ENCODE assay signal across 13 cellular contexts in the genomic region with DNA sequence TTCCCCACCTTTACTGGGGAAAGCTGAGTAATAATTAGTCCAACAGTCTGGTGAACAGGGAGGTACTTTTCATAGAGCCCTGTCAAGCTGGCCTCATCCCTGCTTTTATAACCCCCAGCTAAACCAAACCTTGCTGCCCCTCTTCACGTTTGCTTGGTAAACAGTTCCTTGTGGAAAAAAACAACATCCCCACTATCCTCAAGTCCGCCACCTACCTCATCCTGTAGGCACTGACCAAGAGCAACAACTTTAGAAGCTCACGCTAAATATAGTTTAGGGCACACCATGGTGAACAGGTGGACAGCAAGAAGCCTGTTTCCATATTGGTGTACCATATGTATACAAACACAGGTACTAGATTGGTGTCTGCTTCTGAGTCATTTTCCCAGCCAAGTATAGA. TPM values are rescaled to one million over a fixed set of nuclear protein-coding genes. Genes with fewer than 3 reads are reported as not detected.
DNase-seq lines count a peak whose midpoint lies in the region; ATAC-seq, FAIRE-seq and TF ChIP-seq lines count a peak whose summit lies in the region.
"Had no signal": no experiment of that assay in that cellular context is flagged by ENCODE, and none has a peak within 500 bp of the region (broad histone marks: within the 10 kb centered on the region; RNA-seq: fewer than 3 reads in every experiment).

No MANE protein-coding gene starts in this region.

- H3K9ac ChIP-seq in mammary epithelial cell (ENCODE audit: insufficient read depth, low read length) (no peak overlapping the region), HepG2 (ENCODE audit: insufficient read depth, low read depth, low read length) (no peak overlapping the region)

- TF ChIP-seq CTCF in MCF 10A (IDR thresholded peaks at IDR 0.05; ENCODE audit: unreplicated experiment) (no peak), mammary epithelial cell (conservative IDR thresholded peaks at IDR 0.05 in 1 of 2, IDR thresholded peaks at IDR 0.05 in 1 of 2; ENCODE audit: extremely low read depth in 1 of 2, insufficient read depth in 1 of 2, low read depth in 1 of 2, low read length in 2 of 2) (no peak), brain (conservative IDR thresholded peaks at IDR 0.05) (no peak), HepG2 (CRISPR knock-in tag; IDR thresholded peaks at IDR 0.05) (no peak), suprapubic skin (IDR thresholded peaks at IDR 0.05) (no peak)

- 88% methylated on average over 3 of the region's 3 CpGs for WGBS in mammary epithelial cell (ENCODE audit: low coverage, missing lambda C conversion rate)
- 71% methylated on average over 3 of the region's 3 CpGs for WGBS in HepG2 (ENCODE audit: low lambda C conversion rate)
- 92% methylated on average over 3 of the region's 3 CpGs for WGBS in suprapubic skin

- DNase-seq in MCF 10A (ENCODE audit: unreplicated experiment) (no peak), mammary epithelial cell (no peak), HepG2 (ENCODE audit: low spot score) (peak; percentile 33), suprapubic skin (ENCODE audit: low spot score in 2 of 2) (no peak), frontal cortex (ENCODE audit: low spot score in 2 of 2) (no peak), GM12891 (ENCODE audit: insufficient read length, low spot score) (no peak), MG63 (no peak)
- DNase-seq: activated naive CD4-positive, alpha-beta T cell treated with Interleukin-2 at 50 U/mL for 16 hours; EL; NCI-H1436 treated with DMSO at 0.1 percent for 48 hours had no signal

- H3K79me2 ChIP-seq in mammary epithelial cell (ENCODE audit: insufficient read depth, low read length) (peaks cover 36% of the 10 kb centered on the region), HepG2 (ENCODE audit: insufficient read depth, low read length) (no peaks in the 10 kb centered on the region)

- H3K27ac Mint-ChIP-seq in MCF 10A (ENCODE audit: low read depth, unreplicated experiment) (peak overlapping the region; percentile 72), brain (peak overlapping the region in 4 of 5 experiments; percentile 9 to 80 (median 72))
- H3K27ac Mint-ChIP-seq: stimulated activated naive CD8-positive, alpha-beta T cell treated with anti-CD3 and anti-CD28 coated beads, Interleukin-15, Interleukin-2, amounts not matched to agents 100 ng/mL and 50 ng/mL, for 24 hours had no signal

- dilution Hi-C loops in mammary epithelial cell (cut with HindIII; ENCODE audit: low sequenced_read_pairs), result loop anchor here (5.0 kb wide), 2 partner anchors 37 to 68 kb away; no protein-coding TSS in a partner anchor

- no peak for TF ChIP-seq RAD21 in HepG2 (CRISPR knock-in tag; IDR thresholded peaks at IDR 0.05)

- no peak overlapping the region for H2AFZ ChIP-seq in mammary epithelial cell (ENCODE audit: low read depth, low read length)
- H2AFZ ChIP-seq in HepG2 (ENCODE audit: low read length), result no peak overlapping the region

- H3K27me3 Mint-ChIP-seq in MCF 10A (ENCODE audit: insufficient read depth, unreplicated experiment) (no peaks in the 10 kb centered on the region), brain (no peaks in the 10 kb centered on the region)
- H3K27me3 Mint-ChIP-seq: stimulated activated naive CD8-positive, alpha-beta T cell treated with anti-CD3 and anti-CD28 coated beads, Interleukin-15, Interleukin-2, amounts not matched to agents 100 ng/mL and 50 ng/mL, for 24 hours had no signal

- H4K20me1 ChIP-seq in mammary epithelial cell (ENCODE audit: insufficient read depth, low read length) (no peaks in the 10 kb centered on the region), HepG2 (ENCODE audit: insufficient read depth, low read length) (peaks cover 5% of the 10 kb centered on the region; the same call in 1 of the 2 replicates)

- H3K9me3 Mint-ChIP-seq in MCF 10A (ENCODE audit: unreplicated experiment), result no peaks in the 10 kb centered on the region
- H3K9me3 Mint-ChIP-seq in brain, result no peaks in the 10 kb centered on the region
- H3K9me3 Mint-ChIP-seq: stimulated activated naive CD8-positive, alpha-beta T cell treated with anti-CD3 and anti-CD28 coated beads, Interleukin-15, Interleukin-2, amounts not matched to agents 100 ng/mL and 50 ng/mL, for 24 hours had no signal

- H3K4me3 Mint-ChIP-seq in MCF 10A (ENCODE audit: unreplicated experiment) (no peak overlapping the region), brain (no peak overlapping the region)
- H3K4me3 Mint-ChIP-seq: stimulated activated naive CD8-positive, alpha-beta T cell treated with anti-CD3 and anti-CD28 coated beads, Interleukin-15, Interleukin-2, amounts not matched to agents 100 ng/mL and 50 ng/mL, for 24 hours had no signal

- CTCF ChIA-PET in MCF 10A (lab: Yijun Ruan, JAX) (interaction anchor here (0.6 to 5.3 kb wide), 7 partner anchors 10 to 176 kb away, joined by 3 to 42 read pairs (median 3); no protein-coding TSS in a partner anchor), mammary epithelial cell (lab: Charles Lee; ENCODE audit: low non-redundant PET) (no interaction called here), HepG2 (lab: Yijun Ruan, JAX; ENCODE audit: low intra/inter-chr PET ratio, low total read pairs) (interaction anchor here (0.8 to 1.9 kb wide), 2 partner anchors 10 to 38 kb away, joined by 3 to 4 read pairs; no protein-coding TSS in a partner anchor)

- H3K4me2 ChIP-seq in mammary epithelial cell (ENCODE audit: insufficient read depth, low read depth, low read length), result no peak overlapping the region
- no peak overlapping the region for H3K4me2 ChIP-seq in HepG2 (ENCODE audit: low read depth, low read length)

- H3K4me1 Mint-ChIP-seq in MCF 10A (ENCODE audit: insufficient read depth, unreplicated experiment) (peaks cover 26% of the 10 kb centered on the region), brain (peaks cover 31% of the 10 kb centered on the region)

- TF ChIP-seq POLR2A in HepG2 (IDR thresholded peaks at IDR 0.05; ENCODE audit: insufficient read depth in 1 of 2, low read depth in 2 of 2, low read length in 2 of 2) (no peak), suprapubic skin (IDR thresholded peaks at IDR 0.05) (no peak), GM12891 (IDR thresholded peaks at IDR 0.05; ENCODE audit: low read depth, low read length) (no peak)

- H3K36me3 Mint-ChIP-seq in MCF 10A (ENCODE audit: insufficient read depth, unreplicated experiment), result peaks cover 90% of the 10 kb centered on the region
- H3K36me3 Mint-ChIP-seq in brain, result peaks cover 67% of the 10 kb centered on the region

- in situ Hi-C loops in mammary epithelial cell (cut with MboI; ENCODE audit: low sequenced_read_pairs in 2 of 2) (no loop called here), HepG2 (cut with HindIII; ENCODE audit: extremely low pct_ligation_motif_present, low pct_unique_long_range_greater_than_20kb) (no loop called here)

- H3K27ac ChIP-seq in mammary epithelial cell (ENCODE audit: insufficient read depth, low read depth, low read length) (no peak overlapping the region), HepG2 (ENCODE audit: extremely low read length, insufficient read depth, low read length) (no peak overlapping the region), suprapubic skin (peak overlapping the region; percentile 23)

- H3K4me3 ChIP-seq in mammary epithelial cell (replicated peaks in 1 of 3; ENCODE audit: insufficient read depth in 1 of 3, low read depth in 2 of 3, low read length in 3 of 3) (no peak overlapping the region), HepG2 (replicated peaks in 1 of 3; ENCODE audit: insufficient read depth in 1 of 3, low read depth in 2 of 3, low read length in 3 of 3) (no peak overlapping the region), suprapubic skin (no peak overlapping the region), MG63 (no peak overlapping the region)
- H3K4me3 ChIP-seq: uterus had no signal

- BruUV-seq in MCF 10A (replicated peaks; lab: Mats Ljungman, UMichigan) (no TSS peak), mammary epithelial cell (replicated peaks; lab: Mats Ljungman, UMichigan) (no TSS peak), HepG2 (replicated peaks; lab: Mats Ljungman, UMichigan) (no TSS peak)

- H3K4me1 ChIP-seq in mammary epithelial cell (ENCODE audit: insufficient read depth, low read length), result peaks cover 13% of the 10 kb centered on the region
- H3K4me1 ChIP-seq in HepG2 (ENCODE audit: insufficient read depth, low read length), result peaks cover 40% of the 10 kb centered on the region
- H3K4me1 ChIP-seq in suprapubic skin, result peaks cover 47% of the 10 kb centered on the region

- H3K36me3 ChIP-seq in mammary epithelial cell (ENCODE audit: insufficient read depth, low read length) (peaks cover 35% of the 10 kb centered on the region), HepG2 (replicated peaks in 1 of 2; ENCODE audit: control insufficient read depth in 1 of 2, insufficient read depth in 2 of 2, low read length in 2 of 2) (peaks cover 14 to 54% of the 10 kb centered on the region in 2 experiments), suprapubic skin (peaks cover 68% of the 10 kb centered on the region), MG63 (peaks cover 75% of the 10 kb centered on the region)
- H3K36me3 ChIP-seq: uterus had no signal

- intact Hi-C loops in MCF 10A (cut with micrococcal nuclease) (no loop called here), mammary epithelial cell (cut with micrococcal nuclease) (no loop called here), HepG2 (cut with micrococcal nuclease; ENCODE audit: unreplicated experiment) (no loop called here)

- TF ChIP-seq EP300 in HepG2 (IDR thresholded peaks at IDR 0.05; ENCODE audit: low read depth in 2 of 2, low read length in 2 of 2) (no peak), HepG2 (CRISPR knock-in tag; IDR thresholded peaks at IDR 0.05; ENCODE audit: borderline replicate concordance) (no peak), suprapubic skin (IDR thresholded peaks at IDR 0.05) (no peak)

- ATAC-seq in HepG2, result peak; percentile 13

- POLR2A ChIA-PET in MCF 10A (lab: Yijun Ruan, JAX) (interaction anchor here (0.5 to 9.8 kb wide), 5 partner anchors 9 to 169 kb away, joined by 3 to 353 read pairs (median 8); a partner anchor contains a TSS), HepG2 (lab: Yijun Ruan, JAX) (interaction anchor here (1.2 to 4.1 kb wide), 4 partner anchors 9 to 43 kb away, joined by 3 to 56 read pairs (median 7); a partner anchor contains a TSS)

- H3K27me3 ChIP-seq in mammary epithelial cell (ENCODE audit: insufficient read depth, low read length), result no peaks in the 10 kb centered on the region
- no peaks in the 10 kb centered on the region for H3K27me3 ChIP-seq in HepG2 (ENCODE audit: control insufficient read depth in 1 of 2, insufficient read depth in 2 of 2, low read length in 2 of 2)
- no peaks in the 10 kb centered on the region for H3K27me3 ChIP-seq in suprapubic skin
- no peaks in the 10 kb centered on the region for H3K27me3 ChIP-seq in MG63
- H3K27me3 ChIP-seq: uterus had no signal

- FAIRE-seq in HepG2 (lab: Jason Lieb, UNC), result peak; percentile 23
- no peak for FAIRE-seq in frontal cortex (lab: Jason Lieb, UNC)
- no peak for FAIRE-seq in GM12891 (lab: Jason Lieb, UNC)

- H3K9me3 ChIP-seq in mammary epithelial cell (replicated peaks; ENCODE audit: insufficient read depth, low read length) (no peaks in the 10 kb centered on the region), HepG2 (ENCODE audit: low read length) (no peaks in the 10 kb centered on the region), suprapubic skin (no peaks in the 10 kb centered on the region), MG63 (no peaks in the 10 kb centered on the region)
- H3K9me3 ChIP-seq: uterus had no signal

RNA-seq across cellular contexts. Expression of a gene that starts 16.5 kb away (rescaled TPM):
- 235 and 315 TPM in 2 replicates for total RNA-seq in MCF 10A (2022)
- 100 to 1,000 TPM; 283 to 291 TPM for total RNA-seq in mammary epithelial cell
- 138 TPM for polyA plus RNA-seq in mammary epithelial cell
- 315 TPM for polyA minus RNA-seq in mammary epithelial cell
- 137 TPM for polyA plus RNA-seq in brain (ENCODE audit: insufficient read depth, low read depth, low replicate concordance)
- total RNA-seq in HepG2 (2016; rRNA removed; fragmentation: Illumina TruSeq; extraction: Trizol), result 53.7 and 67.0 TPM in 2 replicates
- 4.7 and 5.3 TPM in 2 replicates for total RNA-seq in HepG2 (2016; cell fraction: cytosol; rRNA removed; fragmentation: Illumina TruSeq; extraction: Trizol; ENCODE audit: low read depth)
- total RNA-seq in HepG2 (2016; cell fraction: insoluble cytoplasmic fraction; rRNA removed; fragmentation: Illumina TruSeq; extraction: Trizol), result 48.3 and 75.7 TPM in 2 replicates
- 18.1 and 20.9 TPM in 2 replicates for total RNA-seq in HepG2 (2016; cell fraction: membrane; rRNA removed; fragmentation: Illumina TruSeq; extraction: Trizol)
- total RNA-seq in HepG2 (2016; cell fraction: nucleus; rRNA removed; fragmentation: Illumina TruSeq; extraction: Trizol), result 60.7 and 74.8 TPM in 2 replicates
- 234 and 278 TPM in 2 replicates for polyA plus RNA-seq in HepG2 (2011; rRNA removed)
- 165 and 176 TPM in 2 replicates for polyA plus RNA-seq in HepG2 (2011; cell fraction: cytosol; rRNA removed)
- 160 and 175 TPM in 2 replicates for polyA plus RNA-seq in HepG2 (2011; cell fraction: nucleus; rRNA removed)
- polyA plus RNA-seq in HepG2 (2012), result 180 and 241 TPM in 2 replicates
- 4.2 and 4.4 TPM in 2 replicates for polyA plus RNA-seq in HepG2 (2016; cell fraction: cytosol; fragmentation: Illumina TruSeq; extraction: Trizol; ENCODE audit: low read depth)
- 37.5 and 44.9 TPM in 2 replicates for polyA plus RNA-seq in HepG2 (2016; cell fraction: insoluble cytoplasmic fraction; fragmentation: Illumina TruSeq; extraction: Trizol; ENCODE audit: low read depth)
- 11.3 and 11.8 TPM in 2 replicates for polyA plus RNA-seq in HepG2 (2016; cell fraction: membrane; fragmentation: Illumina TruSeq; extraction: Trizol; ENCODE audit: low read depth)
- polyA plus RNA-seq in HepG2 (2016; cell fraction: nucleus; fragmentation: Illumina TruSeq; extraction: Trizol; ENCODE audit: insufficient read depth, low read depth), result 92.7 and 103 TPM in 2 replicates
- 108 and 333 TPM in 2 replicates for polyA minus RNA-seq in HepG2 (2011; rRNA and poly(A)+ RNA removed; ENCODE audit: low replicate concordance)
- polyA minus RNA-seq in HepG2 (2011; cell fraction: cytosol; rRNA and poly(A)+ RNA removed), result 114 and 124 TPM in 2 replicates
- 57.3 and 65.6 TPM in 2 replicates for polyA minus RNA-seq in HepG2 (2011; cell fraction: nucleus; rRNA and poly(A)+ RNA removed)
- total RNA-seq in suprapubic skin, result 100 to 1,000 TPM in 2 of 4 donors, 10 to 100 TPM in 2; 89.9 to 250 (median 138) TPM
- total RNA-seq in frontal cortex, result 22.4 TPM
- 49.2 TPM for polyA plus RNA-seq in GM12891 (2012; ENCODE audit: low read depth, missing spikeins)
- total RNA-seq in MG63 (2014; rRNA removed; shearing (Covaris generic); ENCODE audit: low replicate concordance), result 33.6 and 47.7 TPM in 2 replicates

RNA-seq across cellular contexts. Expression of a gene that starts 27.0 kb away (rescaled TPM):
- 2.5 TPM in 1 of 2 replicates, not detected in the other for total RNA-seq in MCF 10A (2022)
- total RNA-seq in mammary epithelial cell, result 10 to 100 TPM; 11.2 to 46.2 TPM
- polyA plus RNA-seq in mammary epithelial cell, result 15.6 TPM
- 14.1 TPM for polyA minus RNA-seq in mammary epithelial cell
- 7.2 TPM for polyA plus RNA-seq in brain (ENCODE audit: insufficient read depth, low read depth, low replicate concordance)
- 0.74 and 1.5 TPM in 2 replicates for total RNA-seq in HepG2 (2016; rRNA removed; fragmentation: Illumina TruSeq; extraction: Trizol)
- 0.81 and 1.5 TPM in 2 replicates for total RNA-seq in HepG2 (2016; cell fraction: cytosol; rRNA removed; fragmentation: Illumina TruSeq; extraction: Trizol; ENCODE audit: low read depth)
- total RNA-seq in HepG2 (2016; cell fraction: insoluble cytoplasmic fraction; rRNA removed; fragmentation: Illumina TruSeq; extraction: Trizol), result 0.91 TPM in 1 of 2 replicates, not detected in the other
- total RNA-seq in HepG2 (2016; cell fraction: membrane; rRNA removed; fragmentation: Illumina TruSeq; extraction: Trizol), result 0.96 and 1.8 TPM in 2 replicates
- total RNA-seq in HepG2 (2016; cell fraction: nucleus; rRNA removed; fragmentation: Illumina TruSeq; extraction: Trizol), result 1.4 TPM in 1 of 2 replicates, not detected in the other
- polyA plus RNA-seq in HepG2 (2011; rRNA removed), result 0.48 and 0.61 TPM in 2 replicates
- 0.48 and 0.96 TPM in 2 replicates for polyA plus RNA-seq in HepG2 (2011; cell fraction: cytosol; rRNA removed)
- 0.68 and 0.90 TPM in 2 replicates for polyA plus RNA-seq in HepG2 (2011; cell fraction: nucleus; rRNA removed)
- 0.63 and 1.8 TPM in 2 replicates for polyA plus RNA-seq in HepG2 (2012)
- polyA plus RNA-seq in HepG2 (2016; cell fraction: cytosol; fragmentation: Illumina TruSeq; extraction: Trizol; ENCODE audit: low read depth), result 2.3 and 2.4 TPM in 2 replicates
- polyA plus RNA-seq in HepG2 (2016; cell fraction: insoluble cytoplasmic fraction; fragmentation: Illumina TruSeq; extraction: Trizol; ENCODE audit: low read depth), result 0.87 and 4.9 TPM in 2 replicates
- 1.1 and 2.1 TPM in 2 replicates for polyA plus RNA-seq in HepG2 (2016; cell fraction: membrane; fragmentation: Illumina TruSeq; extraction: Trizol; ENCODE audit: low read depth)
- polyA plus RNA-seq in HepG2 (2016; cell fraction: nucleus; fragmentation: Illumina TruSeq; extraction: Trizol; ENCODE audit: insufficient read depth, low read depth), result 2.4 TPM in 1 of 2 replicates, not detected in the other
- polyA minus RNA-seq in HepG2 (2011; rRNA and poly(A)+ RNA removed; ENCODE audit: low replicate concordance), result 0.50 and 0.94 TPM in 2 replicates
- not detected in 2 replicates for polyA minus RNA-seq in HepG2 (2011; cell fraction: cytosol; rRNA and poly(A)+ RNA removed)
- polyA minus RNA-seq in HepG2 (2011; cell fraction: nucleus; rRNA and poly(A)+ RNA removed), result 0.77 TPM in 1 of 2 replicates, not detected in the other
- 10 to 100 TPM in 3 of 4 donors, 1 to 10 TPM in 1; 9.7 to 17.2 (median 12.5) TPM for total RNA-seq in suprapubic skin
- total RNA-seq in frontal cortex, result 3.3 TPM
- 3.1 TPM for polyA plus RNA-seq in GM12891 (2012; ENCODE audit: low read depth, missing spikeins)
- total RNA-seq in MG63 (2014; rRNA removed; shearing (Covaris generic); ENCODE audit: low replicate concordance), result 91.7 and 130 TPM in 2 replicates

RNA-seq across cellular contexts. Expression of a gene that starts 36.6 kb away (rescaled TPM):
- total RNA-seq in MCF 10A (2022) (77.3 and 81.2 TPM in 2 replicates), mammary epithelial cell (10 to 100 TPM; 35.0 to 69.2 TPM), HepG2 (2016; rRNA removed; fragmentation: Illumina TruSeq; extraction: Trizol) (108 and 143 TPM in 2 replicates), suprapubic skin (10 to 100 TPM; 18.4 to 27.5 (median 22.3) TPM), frontal cortex (95.8 TPM)
- polyA plus RNA-seq in mammary epithelial cell (31.1 TPM), brain (ENCODE audit: insufficient read depth, low read depth, low replicate concordance) (184 TPM), HepG2 (2011; rRNA removed) (14.1 and 17.8 TPM in 2 replicates)
- polyA minus RNA-seq in mammary epithelial cell, result 27.7 TPM
- 16.2 and 17.8 TPM in 2 replicates for total RNA-seq in HepG2 (2016; cell fraction: cytosol; rRNA removed; fragmentation: Illumina TruSeq; extraction: Trizol; ENCODE audit: low read depth)
- total RNA-seq in HepG2 (2016; cell fraction: insoluble cytoplasmic fraction; rRNA removed; fragmentation: Illumina TruSeq; extraction: Trizol), result 108 and 140 TPM in 2 replicates
- total RNA-seq in HepG2 (2016; cell fraction: membrane; rRNA removed; fragmentation: Illumina TruSeq; extraction: Trizol), result 67.2 and 72.5 TPM in 2 replicates
- total RNA-seq in HepG2 (2016; cell fraction: nucleus; rRNA removed; fragmentation: Illumina TruSeq; extraction: Trizol), result 42.1 and 47.3 TPM in 2 replicates
- polyA plus RNA-seq in HepG2 (2011; cell fraction: cytosol; rRNA removed), result 10.3 and 14.7 TPM in 2 replicates
- polyA plus RNA-seq in HepG2 (2011; cell fraction: nucleus; rRNA removed), result 6.8 and 9.2 TPM in 2 replicates
- polyA plus RNA-seq in HepG2 (2012), result 50.0 and 59.7 TPM in 2 replicates
- 17.9 and 19.4 TPM in 2 replicates for polyA plus RNA-seq in HepG2 (2016; cell fraction: cytosol; fragmentation: Illumina TruSeq; extraction: Trizol; ENCODE audit: low read depth)
- polyA plus RNA-seq in HepG2 (2016; cell fraction: insoluble cytoplasmic fraction; fragmentation: Illumina TruSeq; extraction: Trizol; ENCODE audit: low read depth), result 155 TPM in 2 replicates
- polyA plus RNA-seq in HepG2 (2016; cell fraction: membrane; fragmentation: Illumina TruSeq; extraction: Trizol; ENCODE audit: low read depth), result 52.8 TPM in 2 replicates
- 70.7 and 71.8 TPM in 2 replicates for polyA plus RNA-seq in HepG2 (2016; cell fraction: nucleus; fragmentation: Illumina TruSeq; extraction: Trizol; ENCODE audit: insufficient read depth, low read depth)
- 6.5 and 6.7 TPM in 2 replicates for polyA minus RNA-seq in HepG2 (2011; rRNA and poly(A)+ RNA removed; ENCODE audit: low replicate concordance)
- polyA minus RNA-seq in HepG2 (2011; cell fraction: cytosol; rRNA and poly(A)+ RNA removed), result 12.5 and 14.1 TPM in 2 replicates
- polyA minus RNA-seq in HepG2 (2011; cell fraction: nucleus; rRNA and poly(A)+ RNA removed), result 9.0 and 9.3 TPM in 2 replicates
- 57.5 TPM for polyA plus RNA-seq in GM12891 (2012; ENCODE audit: low read depth, missing spikeins)
- total RNA-seq in MG63 (2014; rRNA removed; shearing (Covaris generic); ENCODE audit: low replicate concordance), result 50.7 and 59.1 TPM in 2 replicates

RNA-seq across cellular contexts. Expression of a gene that starts 42.9 kb away (rescaled TPM):
- total RNA-seq in MCF 10A (2022) (21.7 and 24.2 TPM in 2 replicates), mammary epithelial cell (10 to 100 TPM; 20.2 to 25.8 TPM), HepG2 (2016; rRNA removed; fragmentation: Illumina TruSeq; extraction: Trizol) (14.0 and 15.9 TPM in 2 replicates), suprapubic skin (10 to 100 TPM in 3 of 4 donors, 1 to 10 TPM in 1; 8.4 to 16.4 (median 13.1) TPM), frontal cortex (9.8 TPM)
- polyA plus RNA-seq in mammary epithelial cell (16.8 TPM), brain (ENCODE audit: insufficient read depth, low read depth, low replicate concordance) (27.6 TPM), HepG2 (2011; rRNA removed) (12.9 and 14.0 TPM in 2 replicates)
- polyA minus RNA-seq in mammary epithelial cell, result 28.8 TPM
- total RNA-seq in HepG2 (2016; cell fraction: cytosol; rRNA removed; fragmentation: Illumina TruSeq; extraction: Trizol; ENCODE audit: low read depth), result 6.2 and 6.3 TPM in 2 replicates
- 13.8 and 15.9 TPM in 2 replicates for total RNA-seq in HepG2 (2016; cell fraction: insoluble cytoplasmic fraction; rRNA removed; fragmentation: Illumina TruSeq; extraction: Trizol)
- total RNA-seq in HepG2 (2016; cell fraction: membrane; rRNA removed; fragmentation: Illumina TruSeq; extraction: Trizol), result 14.3 and 16.5 TPM in 2 replicates
- 11.5 and 12.4 TPM in 2 replicates for total RNA-seq in HepG2 (2016; cell fraction: nucleus; rRNA removed; fragmentation: Illumina TruSeq; extraction: Trizol)
- polyA plus RNA-seq in HepG2 (2011; cell fraction: cytosol; rRNA removed), result 11.7 and 14.4 TPM in 2 replicates
- polyA plus RNA-seq in HepG2 (2011; cell fraction: nucleus; rRNA removed), result 10.4 and 12.3 TPM in 2 replicates
- polyA plus RNA-seq in HepG2 (2012), result 9.6 and 9.7 TPM in 2 replicates
- 4.2 TPM in 2 replicates for polyA plus RNA-seq in HepG2 (2016; cell fraction: cytosol; fragmentation: Illumina TruSeq; extraction: Trizol; ENCODE audit: low read depth)
- polyA plus RNA-seq in HepG2 (2016; cell fraction: insoluble cytoplasmic fraction; fragmentation: Illumina TruSeq; extraction: Trizol; ENCODE audit: low read depth), result 17.1 and 18.0 TPM in 2 replicates
- polyA plus RNA-seq in HepG2 (2016; cell fraction: membrane; fragmentation: Illumina TruSeq; extraction: Trizol; ENCODE audit: low read depth), result 11.9 and 13.2 TPM in 2 replicates
- polyA plus RNA-seq in HepG2 (2016; cell fraction: nucleus; fragmentation: Illumina TruSeq; extraction: Trizol; ENCODE audit: insufficient read depth, low read depth), result 19.4 and 22.2 TPM in 2 replicates
- 14.4 and 17.8 TPM in 2 replicates for polyA minus RNA-seq in HepG2 (2011; rRNA and poly(A)+ RNA removed; ENCODE audit: low replicate concordance)
- polyA minus RNA-seq in HepG2 (2011; cell fraction: cytosol; rRNA and poly(A)+ RNA removed), result 6.2 and 7.3 TPM in 2 replicates
- 11.1 and 12.1 TPM in 2 replicates for polyA minus RNA-seq in HepG2 (2011; cell fraction: nucleus; rRNA and poly(A)+ RNA removed)
- 67.6 TPM for polyA plus RNA-seq in GM12891 (2012; ENCODE audit: low read depth, missing spikeins)
- 19.3 and 19.7 TPM in 2 replicates for total RNA-seq in MG63 (2014; rRNA removed; shearing (Covaris generic); ENCODE audit: low replicate concordance)
